Comparison of ENCODE assay signal across 13 cellular contexts in genomic region chr1:178933709-178934573, GRCh38.
DNase-seq lines count a peak whose midpoint lies in the region; ATAC-seq and TF ChIP-seq lines count a peak whose summit lies in the region.
"Had no signal": no experiment of that assay in that cellular context is flagged by ENCODE, and none has a peak within 500 bp of the region (broad histone marks: within the 10 kb centered on the region; RNA-seq: fewer than 3 reads in every experiment).

No MANE protein-coding gene starts in this region.

- 66% methylated on average over 6 of the region's 6 CpGs for WGBS in right cardiac atrium

- H3K27me3 ChIP-seq in right cardiac atrium (ENCODE audit: control insufficient read depth, insufficient read depth) (no peaks in the 10 kb centered on the region), thoracic aorta (replicated peaks; ENCODE audit: insufficient read depth) (no peaks in the 10 kb centered on the region)

- H3K27ac ChIP-seq in right cardiac atrium (ENCODE audit: low read length) (peak overlapping the region; percentile 91), thoracic aorta (peak overlapping the region; percentile 88 to 89)

- H3K4me1 ChIP-seq in right cardiac atrium (ENCODE audit: control insufficient read depth, insufficient read depth, low read length) (peaks cover 26% of the 10 kb centered on the region), thoracic aorta (ENCODE audit: control insufficient read depth in 1 of 2, low read depth in 2 of 2) (peaks cover 28 to 73% of the 10 kb centered on the region in 2 donors)

- H3K9me3 ChIP-seq in right cardiac atrium (ENCODE audit: control insufficient read depth, low read length) (no peaks in the 10 kb centered on the region), thoracic aorta (no peaks in the 10 kb centered on the region)

- peak; percentile 72 for DNase-seq in SKM-1 (lab: John Stamatoyannopoulos, UW; ENCODE audit: unreplicated experiment)
- peak in 2 of 3 donors; percentile 49 to 64 for DNase-seq in right cardiac atrium
- no peak for DNase-seq in thoracic aorta (ENCODE audit: low spot score)
- no peak for DNase-seq in left lobe of liver (ENCODE audit: low spot score)
- DNase-seq in AG08396 (ENCODE audit: low spot score), result no peak
- no peak for DNase-seq in kidney glomerular epithelial cell (lab: John Stamatoyannopoulos, UW)
- no peak for DNase-seq in SK-N-DZ (ENCODE audit: low spot score)
- DNase-seq: activated CD4-positive, alpha-beta T cell treated with anti-CD3 and anti-CD28 coated beads, Interleukin-2, amount 50 U/mL, for 48 hours; activated gamma-delta T cell treated with Interleukin-2 at 50 U/mL for 16 hours; CD8-positive, alpha-beta memory T cell; NCI-H1694 treated with DMSO at 0.1 percent for 48 hours; T-helper 17 cell had no signal

- no peak for TF ChIP-seq CTCF in thoracic aorta (IDR thresholded peaks at IDR 0.05)

- intact Hi-C loops in right cardiac atrium (cut with DNase I), result no loop called here

- H3K4me3 ChIP-seq in right cardiac atrium (ENCODE audit: low read length), result no peak overlapping the region
- no peak overlapping the region for H3K4me3 ChIP-seq in thoracic aorta

- H3K36me3 ChIP-seq in thoracic aorta, result no peaks in the 10 kb centered on the region

- ATAC-seq in HG03095 (IDR thresholded peaks at IDR 0.05; ENCODE audit: unreplicated experiment) (peak; percentile 46), right cardiac atrium (no peak), thoracic aorta (ENCODE audit: insufficient number of reproducible peaks, low FRiP score, low read depth) (no peak), left lobe of liver (no peak)
- ATAC-seq: T-helper 17 cell had no signal

Comparison
In these comparisons a context has a peak if more than half of its experiments do, and no peak if none do; other contexts are left out.
1. DNase-seq: peak in SKM-1 (single experiment) and right cardiac atrium (2 of 3); none in thoracic aorta (single experiment), left lobe of liver (single experiment), AG08396 (single experiment), kidney glomerular epithelial cell (single experiment) and SK-N-DZ (single experiment).